1 cellular context compared by ENCODE assay signal in the genomic region with DNA sequence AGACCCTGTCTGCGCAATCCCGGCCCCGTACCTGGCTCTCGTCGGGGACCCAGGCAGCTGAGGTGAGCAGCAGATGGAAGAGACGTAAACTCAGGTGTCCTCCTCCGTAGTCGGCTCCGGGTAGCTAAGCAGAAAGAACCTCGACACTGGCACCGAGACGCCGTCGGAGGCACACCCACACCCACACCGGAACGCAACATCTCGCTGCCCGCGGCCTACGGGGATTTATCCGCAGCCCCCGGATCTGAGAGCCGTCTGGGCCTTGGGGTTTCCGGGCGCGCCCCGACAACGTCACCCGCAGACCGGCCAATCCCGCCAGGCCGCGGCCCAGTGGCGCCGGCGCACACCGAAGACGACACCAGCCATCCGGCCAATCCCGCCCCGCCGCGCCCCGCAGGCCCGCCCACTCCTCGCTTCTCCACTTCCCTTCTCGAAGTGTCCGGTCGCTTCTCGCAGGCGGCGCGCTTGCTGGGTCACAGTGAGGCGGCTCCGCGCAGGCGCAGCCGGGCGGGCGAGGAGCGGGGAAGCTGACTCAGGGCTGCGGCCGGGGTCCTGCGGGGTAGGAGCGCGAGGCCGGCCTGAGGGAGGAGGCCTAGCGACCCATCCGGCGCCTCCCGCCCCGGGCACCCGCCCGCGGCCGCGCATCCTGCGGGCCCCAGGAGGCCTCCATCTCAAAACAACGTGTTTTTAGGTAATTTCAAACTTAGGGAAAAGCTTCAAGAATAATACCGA.
TF ChIP-seq lines count a peak whose summit lies in the region.

A gene with protein sequence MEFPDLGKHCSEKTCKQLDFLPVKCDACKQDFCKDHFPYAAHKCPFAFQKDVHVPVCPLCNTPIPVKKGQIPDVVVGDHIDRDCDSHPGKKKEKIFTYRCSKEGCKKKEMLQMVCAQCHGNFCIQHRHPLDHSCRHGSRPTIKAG (minus strand): TSS at position 264 of the 732 bp plus-strand sequence. CDS start 1,984 bp downstream, outside the sequence.

TF ChIP-seq in WTC11, 78 proteins besides CTCF, POLR2A, EP300 and RAD21 (continued from another document):
- TF ChIP-seq, protein P1, sequence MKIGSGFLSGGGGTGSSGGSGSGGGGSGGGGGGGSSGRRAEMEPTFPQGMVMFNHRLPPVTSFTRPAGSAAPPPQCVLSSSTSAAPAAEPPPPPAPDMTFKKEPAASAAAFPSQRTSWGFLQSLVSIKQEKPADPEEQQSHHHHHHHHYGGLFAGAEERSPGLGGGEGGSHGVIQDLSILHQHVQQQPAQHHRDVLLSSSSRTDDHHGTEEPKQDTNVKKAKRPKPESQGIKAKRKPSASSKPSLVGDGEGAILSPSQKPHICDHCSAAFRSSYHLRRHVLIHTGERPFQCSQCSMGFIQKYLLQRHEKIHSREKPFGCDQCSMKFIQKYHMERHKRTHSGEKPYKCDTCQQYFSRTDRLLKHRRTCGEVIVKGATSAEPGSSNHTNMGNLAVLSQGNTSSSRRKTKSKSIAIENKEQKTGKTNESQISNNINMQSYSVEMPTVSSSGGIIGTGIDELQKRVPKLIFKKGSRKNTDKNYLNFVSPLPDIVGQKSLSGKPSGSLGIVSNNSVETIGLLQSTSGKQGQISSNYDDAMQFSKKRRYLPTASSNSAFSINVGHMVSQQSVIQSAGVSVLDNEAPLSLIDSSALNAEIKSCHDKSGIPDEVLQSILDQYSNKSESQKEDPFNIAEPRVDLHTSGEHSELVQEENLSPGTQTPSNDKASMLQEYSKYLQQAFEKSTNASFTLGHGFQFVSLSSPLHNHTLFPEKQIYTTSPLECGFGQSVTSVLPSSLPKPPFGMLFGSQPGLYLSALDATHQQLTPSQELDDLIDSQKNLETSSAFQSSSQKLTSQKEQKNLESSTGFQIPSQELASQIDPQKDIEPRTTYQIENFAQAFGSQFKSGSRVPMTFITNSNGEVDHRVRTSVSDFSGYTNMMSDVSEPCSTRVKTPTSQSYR (CRISPR knock-in tag; IDR thresholded peaks at IDR 0.05): no peak
- TF ChIP-seq ZNF263 (CRISPR knock-in tag; IDR thresholded peaks at IDR 0.05; ENCODE audit: low read depth): no peak
- TF ChIP-seq RELA (CRISPR knock-in tag; IDR thresholded peaks at IDR 0.05; ENCODE audit: borderline replicate concordance): no peak
- peak; percentile 98 for TF ChIP-seq SP1 (CRISPR knock-in tag; conservative IDR thresholded peaks at IDR 0.05)
- TF ChIP-seq GABPB1 (CRISPR knock-in tag; IDR thresholded peaks at IDR 0.05): peak; percentile 74
- TF ChIP-seq, protein P2, sequence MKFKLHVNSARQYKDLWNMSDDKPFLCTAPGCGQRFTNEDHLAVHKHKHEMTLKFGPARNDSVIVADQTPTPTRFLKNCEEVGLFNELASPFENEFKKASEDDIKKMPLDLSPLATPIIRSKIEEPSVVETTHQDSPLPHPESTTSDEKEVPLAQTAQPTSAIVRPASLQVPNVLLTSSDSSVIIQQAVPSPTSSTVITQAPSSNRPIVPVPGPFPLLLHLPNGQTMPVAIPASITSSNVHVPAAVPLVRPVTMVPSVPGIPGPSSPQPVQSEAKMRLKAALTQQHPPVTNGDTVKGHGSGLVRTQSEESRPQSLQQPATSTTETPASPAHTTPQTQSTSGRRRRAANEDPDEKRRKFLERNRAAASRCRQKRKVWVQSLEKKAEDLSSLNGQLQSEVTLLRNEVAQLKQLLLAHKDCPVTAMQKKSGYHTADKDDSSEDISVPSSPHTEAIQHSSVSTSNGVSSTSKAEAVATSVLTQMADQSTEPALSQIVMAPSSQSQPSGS (CRISPR knock-in tag; IDR thresholded peaks at IDR 0.05; ENCODE audit: borderline replicate concordance, low read depth): no peak
- no peak for TF ChIP-seq FOXP1 (CRISPR knock-in tag; IDR thresholded peaks at IDR 0.05; ENCODE audit: borderline replicate concordance)
- TF ChIP-seq, protein P3, sequence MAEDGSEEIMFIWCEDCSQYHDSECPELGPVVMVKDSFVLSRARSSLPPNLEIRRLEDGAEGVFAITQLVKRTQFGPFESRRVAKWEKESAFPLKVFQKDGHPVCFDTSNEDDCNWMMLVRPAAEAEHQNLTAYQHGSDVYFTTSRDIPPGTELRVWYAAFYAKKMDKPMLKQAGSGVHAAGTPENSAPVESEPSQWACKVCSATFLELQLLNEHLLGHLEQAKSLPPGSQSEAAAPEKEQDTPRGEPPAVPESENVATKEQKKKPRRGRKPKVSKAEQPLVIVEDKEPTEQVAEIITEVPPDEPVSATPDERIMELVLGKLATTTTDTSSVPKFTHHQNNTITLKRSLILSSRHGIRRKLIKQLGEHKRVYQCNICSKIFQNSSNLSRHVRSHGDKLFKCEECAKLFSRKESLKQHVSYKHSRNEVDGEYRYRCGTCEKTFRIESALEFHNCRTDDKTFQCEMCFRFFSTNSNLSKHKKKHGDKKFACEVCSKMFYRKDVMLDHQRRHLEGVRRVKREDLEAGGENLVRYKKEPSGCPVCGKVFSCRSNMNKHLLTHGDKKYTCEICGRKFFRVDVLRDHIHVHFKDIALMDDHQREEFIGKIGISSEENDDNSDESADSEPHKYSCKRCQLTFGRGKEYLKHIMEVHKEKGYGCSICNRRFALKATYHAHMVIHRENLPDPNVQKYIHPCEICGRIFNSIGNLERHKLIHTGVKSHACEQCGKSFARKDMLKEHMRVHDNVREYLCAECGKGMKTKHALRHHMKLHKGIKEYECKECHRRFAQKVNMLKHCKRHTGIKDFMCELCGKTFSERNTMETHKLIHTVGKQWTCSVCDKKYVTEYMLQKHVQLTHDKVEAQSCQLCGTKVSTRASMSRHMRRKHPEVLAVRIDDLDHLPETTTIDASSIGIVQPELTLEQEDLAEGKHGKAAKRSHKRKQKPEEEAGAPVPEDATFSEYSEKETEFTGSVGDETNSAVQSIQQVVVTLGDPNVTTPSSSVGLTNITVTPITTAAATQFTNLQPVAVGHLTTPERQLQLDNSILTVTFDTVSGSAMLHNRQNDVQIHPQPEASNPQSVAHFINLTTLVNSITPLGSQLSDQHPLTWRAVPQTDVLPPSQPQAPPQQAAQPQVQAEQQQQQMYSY (CRISPR knock-in tag; IDR thresholded peaks at IDR 0.05): no peak
- no peak for TF ChIP-seq HMGA2 (CRISPR knock-in tag; IDR thresholded peaks at IDR 0.05)
- TF ChIP-seq ATF1 (CRISPR knock-in tag; IDR thresholded peaks at IDR 0.05): peak; percentile 89; the same call in 1 of the 2 replicates
- no peak for TF ChIP-seq NR1H2 (CRISPR knock-in tag; IDR thresholded peaks at IDR 0.05)
- TF ChIP-seq KAT7 (CRISPR knock-in tag; IDR thresholded peaks at IDR 0.05; ENCODE audit: borderline replicate concordance): no peak
- TF ChIP-seq OVOL2 (CRISPR knock-in tag; IDR thresholded peaks at IDR 0.05; ENCODE audit: borderline replicate concordance): no peak
- no peak for TF ChIP-seq FOXJ3 (CRISPR knock-in tag; IDR thresholded peaks at IDR 0.05; ENCODE audit: borderline replicate concordance)
- TF ChIP-seq ZNF423 (CRISPR knock-in tag; IDR thresholded peaks at IDR 0.05): no peak
- TF ChIP-seq CREB1 (CRISPR knock-in tag; IDR thresholded peaks at IDR 0.05): peak; percentile 93
- no peak for TF ChIP-seq TEAD4 (CRISPR knock-in tag; IDR thresholded peaks at IDR 0.05)
- TF ChIP-seq ETV6 (CRISPR knock-in tag; IDR thresholded peaks at IDR 0.05): peak; percentile 19; the same call in 1 of the 2 replicates
- TF ChIP-seq TCF7 (CRISPR knock-in tag; IDR thresholded peaks at IDR 0.05; ENCODE audit: low read depth): no peak
- TF ChIP-seq ESRRA (CRISPR knock-in tag; IDR thresholded peaks at IDR 0.05; ENCODE audit: borderline replicate concordance): 0 out of 2 replicates have a peak, but pooled peaks have one; percentile 20
- peak; percentile 91 for TF ChIP-seq FOXK1 (CRISPR knock-in tag; IDR thresholded peaks at IDR 0.05)
- no peak for TF ChIP-seq EMX1 (CRISPR knock-in tag; IDR thresholded peaks at IDR 0.05)
- TF ChIP-seq ZNF232 (CRISPR knock-in tag; IDR thresholded peaks at IDR 0.05): no peak
- TF ChIP-seq, protein P4, sequence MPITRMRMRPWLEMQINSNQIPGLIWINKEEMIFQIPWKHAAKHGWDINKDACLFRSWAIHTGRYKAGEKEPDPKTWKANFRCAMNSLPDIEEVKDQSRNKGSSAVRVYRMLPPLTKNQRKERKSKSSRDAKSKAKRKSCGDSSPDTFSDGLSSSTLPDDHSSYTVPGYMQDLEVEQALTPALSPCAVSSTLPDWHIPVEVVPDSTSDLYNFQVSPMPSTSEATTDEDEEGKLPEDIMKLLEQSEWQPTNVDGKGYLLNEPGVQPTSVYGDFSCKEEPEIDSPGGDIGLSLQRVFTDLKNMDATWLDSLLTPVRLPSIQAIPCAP (CRISPR knock-in tag; IDR thresholded peaks at IDR 0.05): no peak
- no peak for TF ChIP-seq NR3C1 (CRISPR knock-in tag; conservative IDR thresholded peaks at IDR 0.05; ENCODE audit: low read depth)
- TF ChIP-seq, protein P5, sequence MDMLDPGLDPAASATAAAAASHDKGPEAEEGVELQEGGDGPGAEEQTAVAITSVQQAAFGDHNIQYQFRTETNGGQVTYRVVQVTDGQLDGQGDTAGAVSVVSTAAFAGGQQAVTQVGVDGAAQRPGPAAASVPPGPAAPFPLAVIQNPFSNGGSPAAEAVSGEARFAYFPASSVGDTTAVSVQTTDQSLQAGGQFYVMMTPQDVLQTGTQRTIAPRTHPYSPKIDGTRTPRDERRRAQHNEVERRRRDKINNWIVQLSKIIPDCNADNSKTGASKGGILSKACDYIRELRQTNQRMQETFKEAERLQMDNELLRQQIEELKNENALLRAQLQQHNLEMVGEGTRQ (CRISPR knock-in tag; IDR thresholded peaks at IDR 0.05): no peak
- TF ChIP-seq NFYB (CRISPR knock-in tag; conservative IDR thresholded peaks at IDR 0.05; ENCODE audit: low read depth): peak; percentile 96
- no peak for TF ChIP-seq ZNF671 (CRISPR knock-in tag; IDR thresholded peaks at IDR 0.05)
- TF ChIP-seq, protein P6, sequence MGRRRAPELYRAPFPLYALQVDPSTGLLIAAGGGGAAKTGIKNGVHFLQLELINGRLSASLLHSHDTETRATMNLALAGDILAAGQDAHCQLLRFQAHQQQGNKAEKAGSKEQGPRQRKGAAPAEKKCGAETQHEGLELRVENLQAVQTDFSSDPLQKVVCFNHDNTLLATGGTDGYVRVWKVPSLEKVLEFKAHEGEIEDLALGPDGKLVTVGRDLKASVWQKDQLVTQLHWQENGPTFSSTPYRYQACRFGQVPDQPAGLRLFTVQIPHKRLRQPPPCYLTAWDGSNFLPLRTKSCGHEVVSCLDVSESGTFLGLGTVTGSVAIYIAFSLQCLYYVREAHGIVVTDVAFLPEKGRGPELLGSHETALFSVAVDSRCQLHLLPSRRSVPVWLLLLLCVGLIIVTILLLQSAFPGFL (CRISPR knock-in tag; IDR thresholded peaks at IDR 0.05; ENCODE audit: borderline replicate concordance): no peak
- TF ChIP-seq CBFB (CRISPR knock-in tag; IDR thresholded peaks at IDR 0.05; ENCODE audit: low read depth): no peak
- no peak for TF ChIP-seq RORB (CRISPR knock-in tag; IDR thresholded peaks at IDR 0.05)
- TF ChIP-seq NFE2L1 (CRISPR knock-in tag; IDR thresholded peaks at IDR 0.05): no peak
- peak; percentile 52; the same call in 1 of the 2 replicates for TF ChIP-seq USF1 (CRISPR knock-in tag; IDR thresholded peaks at IDR 0.05)
- no peak for TF ChIP-seq ZNF219 (CRISPR knock-in tag; IDR thresholded peaks at IDR 0.05; ENCODE audit: borderline replicate concordance)
- TF ChIP-seq E2F1 (CRISPR knock-in tag; IDR thresholded peaks at IDR 0.05): no peak
- TF ChIP-seq, protein P7, sequence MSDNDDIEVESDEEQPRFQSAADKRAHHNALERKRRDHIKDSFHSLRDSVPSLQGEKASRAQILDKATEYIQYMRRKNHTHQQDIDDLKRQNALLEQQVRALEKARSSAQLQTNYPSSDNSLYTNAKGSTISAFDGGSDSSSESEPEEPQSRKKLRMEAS (CRISPR knock-in tag; IDR thresholded peaks at IDR 0.05): peak; percentile 52; the same call in 1 of the 2 replicates
- no peak for TF ChIP-seq ZSCAN18 (CRISPR knock-in tag; IDR thresholded peaks at IDR 0.05)
